In the genomic region with DNA sequence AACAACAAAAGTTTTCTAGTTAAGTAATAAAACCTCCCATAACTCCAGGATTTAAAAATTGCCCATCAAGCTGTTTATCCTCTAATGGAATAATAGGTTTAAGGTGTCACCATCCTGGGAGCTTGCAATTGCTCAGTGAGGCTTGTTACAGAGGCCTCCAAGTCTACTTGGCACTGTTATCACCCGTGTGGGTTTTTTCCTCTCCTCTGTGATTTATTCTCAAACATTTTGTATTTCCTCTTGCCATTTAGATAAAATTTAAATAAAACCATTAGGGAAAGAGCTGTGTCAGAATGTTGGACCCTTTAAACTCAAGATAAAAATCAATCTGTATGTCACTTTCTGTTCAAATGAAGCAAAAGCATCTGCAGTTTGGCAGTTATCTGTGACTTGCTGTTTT, we compare ENCODE assay signal across 18 cellular contexts.
DNase-seq lines count a peak whose midpoint lies in the region; ATAC-seq and TF ChIP-seq lines count a peak whose summit lies in the region.
"Had no signal": no experiment of that assay in that cellular context is flagged by ENCODE, and none has a peak within 500 bp of the region (broad histone marks: within the 10 kb centered on the region; RNA-seq: fewer than 3 reads in every experiment).

No MANE protein-coding gene starts in this region.

- no peak overlapping the region for H3K27ac Mint-ChIP-seq in activated CD4-positive, alpha-beta T cell treated with anti-CD3 and anti-CD28 coated beads for 36 hours
- no peak overlapping the region for H3K27ac Mint-ChIP-seq in natural killer cell treated with Interleukin-12 subunit alpha and Interleukin-12 subunit beta and Interleukin-15 and Interleukin-18, amount 100 ng/mL, for 72 hours
- H3K27ac Mint-ChIP-seq: CD4-positive, alpha-beta memory T cell had no signal

- H3K27ac ChIP-seq in SK-N-MC = peak overlapping the region; percentile 51; the same call in 1 of the 2 replicates
- peak overlapping the region in 3 of 4 donors; percentile 6 to 32 (median 13) for H3K27ac ChIP-seq in gastroesophageal sphincter
- no peak overlapping the region for H3K27ac ChIP-seq in RWPE1
- H3K27ac ChIP-seq: GM23248 had no signal

- POLR2A ChIA-PET in RWPE1 (lab: Yijun Ruan, JAX; ENCODE audit: low non-redundant PET) = no interaction called here
- POLR2A ChIA-PET in activated CD4-positive, alpha-beta T cell treated with anti-CD3 and anti-CD28 coated beads for 36 hours (lab: Charles Lee) = no interaction called here

- peaks cover 0 to 11% (median 0%) of the 10 kb centered on the region in 3 donors for H3K4me1 ChIP-seq in gastroesophageal sphincter

- H3K36me3 Mint-ChIP-seq in activated CD4-positive, alpha-beta T cell treated with anti-CD3 and anti-CD28 coated beads for 36 hours (ENCODE audit: low read depth) = no peaks in the 10 kb centered on the region
- H3K36me3 Mint-ChIP-seq in natural killer cell treated with Interleukin-12 subunit alpha and Interleukin-12 subunit beta and Interleukin-15 and Interleukin-18, amount 100 ng/mL, for 72 hours = no peaks in the 10 kb centered on the region
- H3K36me3 Mint-ChIP-seq: CD4-positive, alpha-beta memory T cell had no signal

- no peak overlapping the region for H3K9ac ChIP-seq in SK-N-MC (ENCODE audit: insufficient read length)
- H3K9ac ChIP-seq: GM23248 had no signal

- TF ChIP-seq POLR2A in gastroesophageal sphincter (IDR thresholded peaks at IDR 0.05) = no peak

- H3K27me3 ChIP-seq in gastroesophageal sphincter = no peaks in the 10 kb centered on the region

- H3K9me3 Mint-ChIP-seq in activated CD4-positive, alpha-beta T cell treated with anti-CD3 and anti-CD28 coated beads for 36 hours (ENCODE audit: low read depth) = peaks cover 4% of the 10 kb centered on the region
- peaks cover 11% of the 10 kb centered on the region for H3K9me3 Mint-ChIP-seq in natural killer cell treated with Interleukin-12 subunit alpha and Interleukin-12 subunit beta and Interleukin-15 and Interleukin-18, amount 100 ng/mL, for 72 hours

- CTCF ChIA-PET in RWPE1 (lab: Yijun Ruan, JAX) = no interaction called here
- CTCF ChIA-PET in activated CD4-positive, alpha-beta T cell treated with anti-CD3 and anti-CD28 coated beads for 36 hours (lab: Charles Lee) = no interaction called here

- in situ Hi-C loops in G401 (cut with HindIII; ENCODE audit: low sequenced_read_pairs) = no loop called here

- no peaks in the 10 kb centered on the region for H3K27me3 Mint-ChIP-seq in activated CD4-positive, alpha-beta T cell treated with anti-CD3 and anti-CD28 coated beads for 36 hours
- H3K27me3 Mint-ChIP-seq in natural killer cell treated with Interleukin-12 subunit alpha and Interleukin-12 subunit beta and Interleukin-15 and Interleukin-18, amount 100 ng/mL, for 72 hours = no peaks in the 10 kb centered on the region
- H3K27me3 Mint-ChIP-seq: CD4-positive, alpha-beta memory T cell had no signal

- DNase-seq in G401 (ENCODE audit: low spot score) (peak; percentile 73), SK-N-MC (ENCODE audit: low read depth, low spot score) (no peak), superior temporal gyrus (ENCODE audit: extremely low spot score) (peak; percentile 36), T-helper 1 cell (no peak), RWPE1 (ENCODE audit: low spot score) (no peak)
- no peak for DNase-seq in activated CD4-positive, alpha-beta T cell treated with anti-CD3 and anti-CD28 coated beads for 36 hours
- DNase-seq in natural killer cell treated with Interleukin-12 subunit alpha and Interleukin-12 subunit beta and Interleukin-15 and Interleukin-18, amount 100 ng/mL, for 72 hours (ENCODE audit: low spot score) = no peak
- DNase-seq: Calu3; CD4-positive, alpha-beta memory T cell; COR-L47; DMS153; DND-41; GDM1; GM23248; H9 had no signal

- no peak for ATAC-seq in gastroesophageal sphincter
- no peak for ATAC-seq in activated CD4-positive, alpha-beta T cell treated with anti-CD3 and anti-CD28 coated beads for 36 hours
- no peak for ATAC-seq in natural killer cell treated with Interleukin-12 subunit alpha and Interleukin-12 subunit beta and Interleukin-15 and Interleukin-18, amount 100 ng/mL, for 72 hours
- ATAC-seq: GM12878, HCT116 had no signal

- no peak overlapping the region for H3K4me3 ChIP-seq in SK-N-MC
- H3K4me3 ChIP-seq in gastroesophageal sphincter = no peak overlapping the region
- H3K4me3 ChIP-seq: GM12878, GM23248 had no signal

- 8% methylated on average over 1 of the region's 1 CpG for WGBS in gastroesophageal sphincter (ENCODE audit: low coverage in 1 of 2), 2 donors

- no peak overlapping the region for H3K4me3 Mint-ChIP-seq in activated CD4-positive, alpha-beta T cell treated with anti-CD3 and anti-CD28 coated beads for 36 hours
- H3K4me3 Mint-ChIP-seq in natural killer cell treated with Interleukin-12 subunit alpha and Interleukin-12 subunit beta and Interleukin-15 and Interleukin-18, amount 100 ng/mL, for 72 hours = no peak overlapping the region
- H3K4me3 Mint-ChIP-seq: CD4-positive, alpha-beta memory T cell; H9 had no signal

- peaks cover 20% of the 10 kb centered on the region for H3K36me3 ChIP-seq in SK-N-MC (ENCODE audit: insufficient read depth, low read length)
- no peaks in the 10 kb centered on the region for H3K36me3 ChIP-seq in gastroesophageal sphincter

- TF ChIP-seq CTCF in gastroesophageal sphincter (IDR thresholded peaks at IDR 0.05) = no peak
- TF ChIP-seq CTCF in RWPE1 (conservative IDR thresholded peaks at IDR 0.05; ENCODE audit: low read depth) = no peak

- intact Hi-C loops in activated CD4-positive, alpha-beta T cell treated with anti-CD3 and anti-CD28 coated beads for 36 hours (cut with DNase I, micrococcal nuclease) = no loop called here

- peaks cover 2% of the 10 kb centered on the region; the same call in 1 of the 2 replicates for H3K9me3 ChIP-seq in SK-N-MC (ENCODE audit: low read depth, low read length)
- no peaks in the 10 kb centered on the region for H3K9me3 ChIP-seq in gastroesophageal sphincter

- no peaks in the 10 kb centered on the region for H3K4me1 Mint-ChIP-seq in activated CD4-positive, alpha-beta T cell treated with anti-CD3 and anti-CD28 coated beads for 36 hours
- H3K4me1 Mint-ChIP-seq in natural killer cell treated with Interleukin-12 subunit alpha and Interleukin-12 subunit beta and Interleukin-15 and Interleukin-18, amount 100 ng/mL, for 72 hours (ENCODE audit: low read depth in 2 of 2) = no peaks in the 10 kb centered on the region

- TF ChIP-seq EP300 in gastroesophageal sphincter (IDR thresholded peaks at IDR 0.05) = no peak

Comparison
In these comparisons a context has a peak if more than half of its experiments do, and no peak if none do; other contexts are left out.
1. DNase-seq: peak in G401 (single experiment) and superior temporal gyrus (single experiment); none in SK-N-MC (single experiment), T-helper 1 cell (0 of 5), RWPE1 (single experiment), activated CD4-positive, alpha-beta T cell treated with anti-CD3 and anti-CD28 coated beads for 36 hours (single experiment) and natural killer cell treated with Interleukin-12 subunit alpha and Interleukin-12 subunit beta and Interleukin-15 and Interleukin-18, amount 100 ng/mL, for 72 hours (single experiment).